In the genomic region with DNA sequence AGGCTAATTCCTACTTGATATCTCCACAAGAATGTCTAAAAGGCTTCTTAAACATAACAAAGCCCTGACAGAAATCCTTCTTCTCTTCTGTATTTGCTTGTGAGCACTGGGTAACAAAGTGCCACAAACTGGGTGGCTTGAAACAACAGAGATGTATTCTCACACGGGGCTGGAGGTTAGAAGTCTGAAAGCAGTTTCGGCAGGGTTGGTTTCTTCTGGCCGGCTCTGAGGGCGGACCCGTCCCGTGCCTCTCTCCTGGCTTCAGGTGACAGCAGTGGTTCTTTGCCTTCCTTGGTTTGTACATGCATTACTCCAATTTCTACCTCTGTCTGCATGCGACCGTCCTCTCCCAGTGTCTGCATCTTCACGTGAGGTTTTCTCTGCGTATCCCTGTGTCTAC, we compare ENCODE assay signal across 17 cellular contexts. TPM values are rescaled to one million over a fixed set of nuclear protein-coding genes. Genes with fewer than 3 reads are reported as not detected.
DNase-seq lines count a peak whose midpoint lies in the region; ATAC-seq, FAIRE-seq and TF ChIP-seq lines count a peak whose summit lies in the region.
"Had no signal": no experiment of that assay in that cellular context is flagged by ENCODE, and none has a peak within 500 bp of the region (broad histone marks: within the 10 kb centered on the region; RNA-seq: fewer than 3 reads in every experiment).

No MANE protein-coding gene starts in this region.

- H3K4me2 ChIP-seq in A549 = peak overlapping the region; percentile 61
- H3K4me2 ChIP-seq in PC-3 (ENCODE audit: low read length) = peak overlapping the region; percentile 77
- H3K4me2 ChIP-seq in neural progenitor cell = peak overlapping the region; percentile 4
- H3K4me2 ChIP-seq: BLaER1 treated with 17β-estradiol and CSF1 and Interleukin-3, amounts not matched to agents 10 nM and 100 nM; PC-9 had no signal

- TF ChIP-seq POLR2A in A549 (IDR thresholded peaks at IDR 0.05; ENCODE audit: low read length) = no peak
- TF ChIP-seq POLR2A in esophagus muscularis mucosa (IDR thresholded peaks at IDR 0.05; ENCODE audit: low read depth) = no peak

- H3K4me3 Mint-ChIP-seq in neural progenitor cell = no peak overlapping the region
- no peak overlapping the region for H3K4me3 Mint-ChIP-seq in T-helper 2 cell treated with Interferon-gamma antibody and Interleukin-4, amounts not matched to agents 5 μg/mL and 100 μg/mL, for 36 hours

- POLR2A ChIA-PET in A549 (lab: Yijun Ruan, JAX) = no interaction called here
- POLR2A ChIA-PET in PC-3 (lab: Charles Lee; ENCODE audit: unreplicated experiment) = no interaction called here

- H4K20me1 ChIP-seq in PC-3 (ENCODE audit: low read length) (no peaks in the 10 kb centered on the region), neural progenitor cell (ENCODE audit: low read depth) (no peaks in the 10 kb centered on the region)
- H4K20me1 ChIP-seq: BLaER1 treated with 17β-estradiol and CSF1 and Interleukin-3, amounts not matched to agents 10 nM and 100 nM had no signal

- H3K27ac ChIP-seq in A549 (peak overlapping the region; percentile 46 to 56; a peak in 2 of 6 replicates), PC-3 (ENCODE audit: low read length) (peak overlapping the region; percentile 16; the same call in 1 of the 2 replicates), esophagus muscularis mucosa (replicated peaks in 1 of 4) (peak overlapping the region; percentile 86 to 90 (median 88)), neural progenitor cell (no peak overlapping the region)
- H3K27ac ChIP-seq: BLaER1 treated with 17β-estradiol and CSF1 and Interleukin-3, amounts not matched to agents 10 nM and 100 nM; PC-9 had no signal

- 78% methylated on average over 10 of the region's 10 CpGs for WGBS in A549 (ENCODE audit: missing lambda C conversion rate)
- 91% methylated on average over 10 of the region's 10 CpGs for WGBS in esophagus muscularis mucosa

- intact Hi-C loops in PC-3 (cut with micrococcal nuclease) (loop anchor here (5.0 kb wide), 1 partner anchor 132 kb away; a partner anchor contains a TSS), esophagus muscularis mucosa (cut with DNase I) (no loop called here)

- peaks cover 54% of the 10 kb centered on the region for H3K4me1 ChIP-seq in A549
- H3K4me1 ChIP-seq in PC-3 (ENCODE audit: insufficient read depth, low read length) = peaks cover 57% of the 10 kb centered on the region
- H3K4me1 ChIP-seq in esophagus muscularis mucosa = peaks cover 15 to 80% (median 67%) of the 10 kb centered on the region in 4 donors
- H3K4me1 ChIP-seq in neural progenitor cell = peaks cover 29% of the 10 kb centered on the region

- FAIRE-seq in A549 (lab: Jason Lieb, UNC) = no peak
- FAIRE-seq: G401.6 had no signal

- no peaks in the 10 kb centered on the region for H3K79me2 ChIP-seq in PC-3 (ENCODE audit: low read length)
- H3K79me2 ChIP-seq in neural progenitor cell (ENCODE audit: low read depth) = no peaks in the 10 kb centered on the region

- no peak for ATAC-seq in A549
- ATAC-seq in PC-3 = no peak
- ATAC-seq in HG03159 (IDR thresholded peaks at IDR 0.05; ENCODE audit: unreplicated experiment) = no peak
- ATAC-seq in GM19023 (IDR thresholded peaks at IDR 0.05; ENCODE audit: unreplicated experiment) = no peak

- no peaks in the 10 kb centered on the region for H3K36me3 Mint-ChIP-seq in neural progenitor cell
- no peaks in the 10 kb centered on the region for H3K36me3 Mint-ChIP-seq in T-helper 2 cell treated with Interferon-gamma antibody and Interleukin-4, amounts not matched to agents 5 μg/mL and 100 μg/mL, for 36 hours (ENCODE audit: low read depth)

- H3K9me2 ChIP-seq in PC-3 (replicated peaks; ENCODE audit: low read length) = no peaks in the 10 kb centered on the region

- CTCF ChIA-PET in A549 (lab: Yijun Ruan, JAX) = interaction anchor here (0.7 to 3.0 kb wide), 4 partner anchors 20 to 185 kb away, joined by 3 to 12 read pairs (median 8); no protein-coding TSS in a partner anchor
- CTCF ChIA-PET in PC-3 (lab: Charles Lee) = interaction anchor here (0.8 kb wide), 1 partner anchor 41 kb away, joined by 3 read pairs; no protein-coding TSS in a partner anchor

- H3K27me3 ChIP-seq in PC-3 (ENCODE audit: low read length) (no peaks in the 10 kb centered on the region), esophagus muscularis mucosa (no peaks in the 10 kb centered on the region), neural progenitor cell (no peaks in the 10 kb centered on the region)
- H3K27me3 ChIP-seq: BLaER1 treated with 17β-estradiol and CSF1 and Interleukin-3, amounts not matched to agents 10 nM and 100 nM had no signal

- H3K27ac Mint-ChIP-seq in neural progenitor cell = no peak overlapping the region
- no peak overlapping the region for H3K27ac Mint-ChIP-seq in T-helper 2 cell treated with Interferon-gamma antibody and Interleukin-4, amounts not matched to agents 5 μg/mL and 100 μg/mL, for 36 hours

- H3K27me3 Mint-ChIP-seq in neural progenitor cell (ENCODE audit: insufficient read depth, low read depth) = peaks cover 5% of the 10 kb centered on the region
- H3K27me3 Mint-ChIP-seq in T-helper 2 cell treated with Interferon-gamma antibody and Interleukin-4, amounts not matched to agents 5 μg/mL and 100 μg/mL, for 36 hours (ENCODE audit: low read depth) = peaks cover 2% of the 10 kb centered on the region

- no TSS peak for BruUV-seq in PC-3 (replicated peaks; lab: Mats Ljungman, UMichigan)

- no peak for TF ChIP-seq RAD21 in A549 (conservative IDR thresholded peaks at IDR 0.05 in 1 of 2, IDR thresholded peaks at IDR 0.05 in 1 of 2)

- H3K9me3 Mint-ChIP-seq in neural progenitor cell = no peaks in the 10 kb centered on the region
- H3K9me3 Mint-ChIP-seq in T-helper 2 cell treated with Interferon-gamma antibody and Interleukin-4, amounts not matched to agents 5 μg/mL and 100 μg/mL, for 36 hours = no peaks in the 10 kb centered on the region

- TF ChIP-seq CTCF in A549 (IDR thresholded peaks at IDR 0.05) = no peak
- TF ChIP-seq CTCF in PC-3 (conservative IDR thresholded peaks at IDR 0.05; ENCODE audit: low read depth, low read length) = no peak
- TF ChIP-seq CTCF in esophagus muscularis mucosa (IDR thresholded peaks at IDR 0.05) = no peak
- TF ChIP-seq CTCF in neural progenitor cell (IDR thresholded peaks at IDR 0.05) = no peak

- H3K4me3 ChIP-seq in A549 = no peak overlapping the region
- no peak overlapping the region for H3K4me3 ChIP-seq in PC-3 (ENCODE audit: low read length)
- no peak overlapping the region for H3K4me3 ChIP-seq in esophagus muscularis mucosa
- H3K4me3 ChIP-seq in neural progenitor cell = no peak overlapping the region
- H3K4me3 ChIP-seq: BLaER1 treated with 17β-estradiol and CSF1 and Interleukin-3, amounts not matched to agents 10 nM and 100 nM; PC-9 had no signal

- H3F3A ChIP-seq in PC-3 (ENCODE audit: low read length, unreplicated experiment) = peaks cover 8% of the 10 kb centered on the region
- peaks cover 3% of the 10 kb centered on the region for H3F3A ChIP-seq in neural progenitor cell (ENCODE audit: low read depth)

- TF ChIP-seq EP300 in A549 (IDR thresholded peaks at IDR 0.05) (no peak), esophagus muscularis mucosa (IDR thresholded peaks at IDR 0.05) (no peak)

- H2AFZ ChIP-seq in PC-3 (ENCODE audit: low read length) (no peak overlapping the region), neural progenitor cell (replicated peaks) (peak overlapping the region; percentile 12)
- H2AFZ ChIP-seq: PC-9 had no signal

- DNase-seq in A549 (ENCODE audit: low read depth in 1 of 2, low spot score in 1 of 2) = no peak
- no peak for DNase-seq in PC-3
- no peak for DNase-seq in esophagus muscularis mucosa (ENCODE audit: extremely low spot score)
- no peak for DNase-seq in neural progenitor cell (ENCODE audit: low spot score)
- no peak for DNase-seq in retina
- DNase-seq in T-helper 2 cell treated with Interferon-gamma antibody and Interleukin-4, amounts not matched to agents 5 μg/mL and 100 μg/mL, for 36 hours (ENCODE audit: low spot score) = no peak
- DNase-seq: 8988T, DND-41, KBM-7, NCI-H1436 treated with DMSO at 0.1 percent for 48 hours, NCI-H2029 treated with DMSO at 0.1 percent for 48 hours, NCI-H748 treated with DMSO at 0.1 percent for 48 hours, PC-9 had no signal

- no peak overlapping the region for H3K9ac ChIP-seq in PC-3 (ENCODE audit: low read length)
- H3K9ac ChIP-seq in neural progenitor cell = no peak overlapping the region
- H3K9ac ChIP-seq: BLaER1 treated with 17β-estradiol and CSF1 and Interleukin-3, amounts not matched to agents 10 nM and 100 nM had no signal

- H3K9me3 ChIP-seq in A549 (no peaks in the 10 kb centered on the region), PC-3 (ENCODE audit: low read length) (no peaks in the 10 kb centered on the region), esophagus muscularis mucosa (no peaks in the 10 kb centered on the region), neural progenitor cell (ENCODE audit: low read depth) (no peaks in the 10 kb centered on the region)
- H3K9me3 ChIP-seq: BLaER1 treated with 17β-estradiol and CSF1 and Interleukin-3, amounts not matched to agents 10 nM and 100 nM had no signal

- H3K4me1 Mint-ChIP-seq in neural progenitor cell = peaks cover 27% of the 10 kb centered on the region
- H3K4me1 Mint-ChIP-seq in T-helper 2 cell treated with Interferon-gamma antibody and Interleukin-4, amounts not matched to agents 5 μg/mL and 100 μg/mL, for 36 hours (ENCODE audit: low read depth) = peaks cover 17% of the 10 kb centered on the region

- H3K36me3 ChIP-seq in PC-3 (ENCODE audit: low read depth, low read length) = no peaks in the 10 kb centered on the region; the same call in 1 of the 2 replicates
- no peaks in the 10 kb centered on the region for H3K36me3 ChIP-seq in esophagus muscularis mucosa
- no peaks in the 10 kb centered on the region for H3K36me3 ChIP-seq in neural progenitor cell
- H3K36me3 ChIP-seq: BLaER1 treated with 17β-estradiol and CSF1 and Interleukin-3, amounts not matched to agents 10 nM and 100 nM had no signal

TF ChIP-seq in A549, 52 proteins besides CTCF, POLR2A, EP300 and RAD21 (continues in another document):
- TF ChIP-seq HDAC2 (IDR thresholded peaks at IDR 0.05) (no peak), RARB (CRISPR knock-in tag; IDR thresholded peaks at IDR 0.05) (no peak), KDM1A (IDR thresholded peaks at IDR 0.05; ENCODE audit: low read depth) (no peak), FOXS1 (CRISPR knock-in tag; IDR thresholded peaks at IDR 0.05) (no peak), RCOR1 (IDR thresholded peaks at IDR 0.05; ENCODE audit: low read depth, low read length) (no peak), CBX2 (IDR thresholded peaks at IDR 0.05; ENCODE audit: borderline replicate concordance, low read depth) (no peak), HOXA7 (CRISPR knock-in tag; IDR thresholded peaks at IDR 0.05) (no peak)

RNA-seq across cellular contexts. Expression of a gene that starts 14.0 kb away (rescaled TPM):
- polyA plus RNA-seq in A549 (2011; rRNA removed) (3.4 and 4.1 TPM in 2 replicates), A549 (2017; fragmentation: RNase III; extraction: RNeasy Plus Mini Kit Qiagen cat#74134 plus additional on column Dnase treatment) (2.0 to 4.6 TPM (median 2.1 TPM) in 3 replicates)
- 2.1 and 2.6 TPM in 2 replicates for polyA plus RNA-seq in A549 (2012; cell fraction: cytosol; rRNA removed)
- 8.0 and 8.1 TPM in 2 replicates for polyA plus RNA-seq in A549 (2012; cell fraction: nucleus; rRNA removed)
- polyA minus RNA-seq in A549 (2011; rRNA and poly(A)+ RNA removed) = 3.8 and 5.4 TPM in 2 replicates
- total RNA-seq in PC-3 (2014; rRNA removed) (0.15 and 0.29 TPM in 2 replicates), esophagus muscularis mucosa (1 to 10 TPM; 4.0 to 7.4 (median 5.5) TPM), neural progenitor cell (ENCODE audit: low replicate concordance) (3.2 and 4.5 TPM in 2 replicates)

Comparison
In these comparisons a context has a peak if more than half of its experiments do, and no peak if none do; other contexts are left out.
1. H3K4me2 ChIP-seq: peak in every context shown above with its lines; median percentile 77 in PC-3; 61 in A549; 4 in neural progenitor cell.